Comparison of ENCODE assay signal across 14 cellular contexts in genomic region chr14:106493962-106494823, GRCh38.
DNase-seq lines count a peak whose midpoint lies in the region; ATAC-seq and TF ChIP-seq lines count a peak whose summit lies in the region.
"Had no signal": no experiment of that assay in that cellular context is flagged by ENCODE, and none has a peak within 500 bp of the region (broad histone marks: within the 10 kb centered on the region; RNA-seq: fewer than 3 reads in every experiment).

No MANE protein-coding gene starts in this region.

- H3K36me3 Mint-ChIP-seq in stimulated activated naive CD8-positive, alpha-beta T cell treated with anti-CD3 and anti-CD28 coated beads, Interleukin-15, Interleukin-2, amounts not matched to agents 100 ng/mL and 50 ng/mL, for 24 hours (ENCODE audit: low read depth) = no peaks in the 10 kb centered on the region
- no peaks in the 10 kb centered on the region for H3K36me3 Mint-ChIP-seq in activated B cell treated with CpG ODN at 0.5 μM for 24 hours (ENCODE audit: low read depth)
- no peaks in the 10 kb centered on the region for H3K36me3 Mint-ChIP-seq in memory B cell

- intact Hi-C loops in activated B cell treated with CpG ODN at 0.5 μM for 24 hours (cut with micrococcal nuclease) = no loop called here

- no peaks in the 10 kb centered on the region for H3K27me3 Mint-ChIP-seq in stimulated activated naive CD8-positive, alpha-beta T cell treated with anti-CD3 and anti-CD28 coated beads, Interleukin-15, Interleukin-2, amounts not matched to agents 100 ng/mL and 50 ng/mL, for 24 hours
- H3K27me3 Mint-ChIP-seq in activated B cell treated with CpG ODN at 0.5 μM for 24 hours (no peaks in the 10 kb centered on the region), memory B cell (peaks cover 5% of the 10 kb centered on the region)

- no peak for TF ChIP-seq CTCF in activated B cell treated with CpG ODN at 0.5 μM for 24 hours (IDR thresholded peaks at IDR 0.05)

- ATAC-seq in stimulated activated naive CD8-positive, alpha-beta T cell treated with anti-CD3 and anti-CD28 coated beads, Interleukin-15, Interleukin-2, amounts not matched to agents 100 U/mL and 50 U/mL, for 24 hours = no peak
- no peak for ATAC-seq in activated B cell treated with CpG ODN at 0.5 μM for 24 hours (ENCODE audit: low read depth)
- peak; percentile 60 for ATAC-seq in memory B cell (ENCODE audit: low read depth)
- no peak for ATAC-seq in GM19467 (IDR thresholded peaks at IDR 0.05; ENCODE audit: unreplicated experiment)
- no peak for ATAC-seq in GM21825 (IDR thresholded peaks at IDR 0.05; ENCODE audit: unreplicated experiment)

- peaks cover 20% of the 10 kb centered on the region for H3K4me1 Mint-ChIP-seq in stimulated activated naive CD8-positive, alpha-beta T cell treated with anti-CD3 and anti-CD28 coated beads, Interleukin-15, Interleukin-2, amounts not matched to agents 100 ng/mL and 50 ng/mL, for 24 hours (ENCODE audit: low read depth)
- H3K4me1 Mint-ChIP-seq in activated B cell treated with CpG ODN at 0.5 μM for 24 hours = peaks cover 20% of the 10 kb centered on the region
- H3K4me1 Mint-ChIP-seq in memory B cell = peaks cover 18% of the 10 kb centered on the region

- CTCF ChIA-PET in activated B cell treated with CpG ODN at 0.5 μM for 24 hours (lab: Charles Lee) = interaction anchor here (0.8 to 1.5 kb wide), 4 partner anchors 13 to 70 kb away, joined by 3 to 4 read pairs (median 3); no protein-coding TSS in a partner anchor

- no peaks in the 10 kb centered on the region for H3K9me3 Mint-ChIP-seq in stimulated activated naive CD8-positive, alpha-beta T cell treated with anti-CD3 and anti-CD28 coated beads, Interleukin-15, Interleukin-2, amounts not matched to agents 100 ng/mL and 50 ng/mL, for 24 hours
- H3K9me3 Mint-ChIP-seq in activated B cell treated with CpG ODN at 0.5 μM for 24 hours = peaks cover 4% of the 10 kb centered on the region
- peaks cover 2% of the 10 kb centered on the region for H3K9me3 Mint-ChIP-seq in memory B cell

- POLR2A ChIA-PET in activated B cell treated with CpG ODN at 0.5 μM for 24 hours (lab: Charles Lee) = interaction anchor here (0.6 kb wide), 1 partner anchor 1630 kb away, joined by 8 read pairs; no protein-coding TSS in a partner anchor

- peak overlapping the region; percentile 64 for H3K4me3 Mint-ChIP-seq in stimulated activated naive CD8-positive, alpha-beta T cell treated with anti-CD3 and anti-CD28 coated beads, Interleukin-15, Interleukin-2, amounts not matched to agents 100 ng/mL and 50 ng/mL, for 24 hours
- peak overlapping the region; percentile 84 for H3K4me3 Mint-ChIP-seq in activated B cell treated with CpG ODN at 0.5 μM for 24 hours
- H3K4me3 Mint-ChIP-seq in memory B cell = peak overlapping the region; percentile 91

- no peak for DNase-seq in stimulated activated naive CD8-positive, alpha-beta T cell treated with anti-CD3 and anti-CD28 coated beads, Interleukin-15, Interleukin-2, amounts not matched to agents 100 U/mL and 50 U/mL, for 24 hours
- DNase-seq in activated B cell treated with CpG ODN at 0.5 μM for 24 hours = no peak
- no peak for DNase-seq in memory B cell (ENCODE audit: low spot score in 2 of 2)
- no peak for DNase-seq in stimulated activated CD4-positive, alpha-beta T cell treated with anti-CD3 and anti-CD28 coated beads, Interleukin-12 subunit alpha, Interleukin-12 subunit beta, amount 100 ng/mL, for 4 hours
- no peak for DNase-seq in inferior parietal cortex (ENCODE audit: extremely low spot score)
- DNase-seq: AML-193; islet precursor cell; NCI-H1694; NCI-H524; stimulated activated naive CD4-positive, alpha-beta T cell treated with Interleukin-2 at 50 U/mL for 16 hours; T1000 had no signal

- H3K27ac Mint-ChIP-seq in stimulated activated naive CD8-positive, alpha-beta T cell treated with anti-CD3 and anti-CD28 coated beads, Interleukin-15, Interleukin-2, amounts not matched to agents 100 ng/mL and 50 ng/mL, for 24 hours = no peak overlapping the region
- H3K27ac Mint-ChIP-seq in activated B cell treated with CpG ODN at 0.5 μM for 24 hours (peak overlapping the region; percentile 74), memory B cell (peak overlapping the region; percentile 71)
